Comparison of ENCODE assay signal across 7 cellular contexts in the genomic region with DNA sequence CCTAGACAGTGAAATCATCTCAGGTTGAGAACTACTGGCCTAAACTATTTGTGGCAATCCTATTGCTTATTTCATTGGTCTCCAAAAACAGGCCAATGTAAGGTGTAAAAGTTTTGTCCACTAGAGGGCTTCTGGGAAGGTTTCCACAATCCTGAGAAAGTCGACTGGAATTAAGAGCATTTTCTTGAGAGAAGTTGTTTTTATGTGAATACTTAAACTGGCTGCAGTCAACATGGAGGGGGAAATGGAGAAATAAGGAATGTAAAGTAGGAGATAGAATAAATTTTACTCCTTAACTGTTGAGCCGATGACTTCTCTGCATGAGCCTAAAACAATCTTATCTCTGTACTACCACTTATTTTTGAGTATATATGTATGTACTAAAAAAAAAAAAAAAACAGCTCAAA. TPM values are rescaled to one million over a fixed set of nuclear protein-coding genes. Genes with fewer than 3 reads are reported as not detected.
DNase-seq lines count a peak whose midpoint lies in the region; ATAC-seq, FAIRE-seq and TF ChIP-seq lines count a peak whose summit lies in the region.

No MANE protein-coding gene starts in this region.

- H4K20me1 ChIP-seq in keratinocyte (ENCODE audit: control insufficient read depth, extremely low read depth, insufficient read depth, low read length) = no peaks in the 10 kb centered on the region

- H3K9me3 ChIP-seq in body of pancreas = no peaks in the 10 kb centered on the region
- no peaks in the 10 kb centered on the region for H3K9me3 ChIP-seq in keratinocyte (ENCODE audit: control insufficient read depth, low read depth, low read length)
- H3K9me3 ChIP-seq in tibial nerve = no peaks in the 10 kb centered on the region

- peak; percentile 65 for ATAC-seq in body of pancreas

- dilution Hi-C loops in keratinocyte (cut with MboI; ENCODE audit: extremely low pct_ligation_motif_present, low sequenced_read_pairs) = no loop called here

- H3K9ac ChIP-seq in keratinocyte (ENCODE audit: control insufficient read depth, extremely low read depth, insufficient read depth, low read length) = no peak overlapping the region

- no peak overlapping the region for H3K4me2 ChIP-seq in keratinocyte (ENCODE audit: control insufficient read depth, extremely low read depth, insufficient read depth, low read depth, low read length)

- no peaks in the 10 kb centered on the region for H3K27me3 ChIP-seq in body of pancreas
- H3K27me3 ChIP-seq in keratinocyte (ENCODE audit: control insufficient read depth, extremely low read depth, insufficient read depth, low read length) = no peaks in the 10 kb centered on the region
- no peaks in the 10 kb centered on the region for H3K27me3 ChIP-seq in tibial nerve

- H3K79me2 ChIP-seq in keratinocyte (ENCODE audit: control insufficient read depth, insufficient read depth, low read length) = no peaks in the 10 kb centered on the region

- intact Hi-C loops in body of pancreas (cut with DNase I) = loop anchor here (10.0 kb wide), 1 partner anchor 45 kb away; no protein-coding TSS in a partner anchor

- H2AFZ ChIP-seq in keratinocyte (ENCODE audit: control insufficient read depth, low read length) = no peak overlapping the region

- FAIRE-seq in keratinocyte (lab: Jason Lieb, UNC) = peak; percentile 81

- peak; percentile 76 for DNase-seq in EH (ENCODE audit: low read depth)
- no peak for DNase-seq in GM20000 (ENCODE audit: low spot score)
- peak; percentile 30 for DNase-seq in MV-4-11 (lab: John Stamatoyannopoulos, UW)
- DNase-seq in body of pancreas = peak in 1 of 4 donors; percentile 16
- no peak for DNase-seq in keratinocyte (ENCODE audit: low read depth, low spot score)
- DNase-seq in tibial nerve (ENCODE audit: low spot score in 2 of 2) = peak in 1 of 2 donors; percentile 36
- no peak for DNase-seq in stimulated activated naive CD4-positive, alpha-beta T cell treated with Interleukin-2 at 50 U/mL for 16 hours (lab: John Stamatoyannopoulos, UW)

- H3K36me3 ChIP-seq in body of pancreas (replicated peaks in 1 of 2; ENCODE audit: insufficient read depth in 1 of 2, low read depth in 2 of 2) (no peaks in the 10 kb centered on the region), keratinocyte (ENCODE audit: control insufficient read depth in 2 of 2, extremely low read depth in 1 of 2, insufficient read depth in 2 of 2, low read length in 2 of 2) (no peaks in the 10 kb centered on the region), tibial nerve (no peaks in the 10 kb centered on the region)

- 15 to 16% methylated on average over 2 of the region's 2 CpGs for WGBS in body of pancreas, 2 donors
- WGBS in tibial nerve, 2 donors = 40 to 43% methylated on average over 2 of the region's 2 CpGs

- H3K27ac ChIP-seq in body of pancreas (no peak overlapping the region), keratinocyte (ENCODE audit: control insufficient read depth, insufficient read depth, low read length) (no peak overlapping the region), tibial nerve (no peak overlapping the region)

- H3K9me1 ChIP-seq in keratinocyte (ENCODE audit: control insufficient read depth, extremely low read depth, insufficient read depth, low read length) = no peaks in the 10 kb centered on the region

- peaks cover 4% of the 10 kb centered on the region for H3K4me1 ChIP-seq in body of pancreas
- H3K4me1 ChIP-seq in keratinocyte (ENCODE audit: control insufficient read depth, extremely low read depth, insufficient read depth, low read length) = peaks cover 11% of the 10 kb centered on the region
- no peaks in the 10 kb centered on the region for H3K4me1 ChIP-seq in tibial nerve

- H3K4me3 ChIP-seq in body of pancreas = no peak overlapping the region
- no peak overlapping the region for H3K4me3 ChIP-seq in keratinocyte (ENCODE audit: control insufficient read depth in 2 of 3, extremely low read depth in 1 of 3, insufficient read depth in 2 of 3, low read depth in 1 of 3, low read length in 3 of 3)
- H3K4me3 ChIP-seq in tibial nerve = no peak overlapping the region

- peak; percentile 37 for TF ChIP-seq CTCF in GM20000 (IDR thresholded peaks at IDR 0.05; ENCODE audit: extremely low read depth, missing control alignments)
- peak; percentile 46 to 67 (median 63) for TF ChIP-seq CTCF in body of pancreas (IDR thresholded peaks at IDR 0.05)
- TF ChIP-seq CTCF in keratinocyte (optimal IDR thresholded peaks at IDR 0.05 in 1 of 3, IDR thresholded peaks at IDR 0.05 in 1 of 3, conservative IDR thresholded peaks at IDR 0.05 in 1 of 3; ENCODE audit: extremely low read depth in 1 of 3, insufficient read depth in 2 of 3, low read length in 3 of 3) = peak; percentile 12 to 80 (median 67)
- peak; percentile 59 to 72 (median 64) for TF ChIP-seq CTCF in tibial nerve (IDR thresholded peaks at IDR 0.05)

- TF ChIP-seq POLR2A in body of pancreas (IDR thresholded peaks at IDR 0.05) (no peak), tibial nerve (IDR thresholded peaks at IDR 0.05) (no peak)

- no peak for TF ChIP-seq EP300 in tibial nerve (IDR thresholded peaks at IDR 0.05)

RNA-seq across cellular contexts. Expression of gene EIF4E, which starts 11.0 kb away (rescaled TPM):
- 10 to 100 TPM; 31.1 to 67.9 TPM for total RNA-seq in body of pancreas
- polyA plus RNA-seq in keratinocyte = 83.2 to 150 TPM (median 146 TPM) in 3 replicates
- 346 TPM for polyA plus RNA-seq in keratinocyte (2011; ENCODE audit: low read depth)
- polyA plus RNA-seq in keratinocyte (2011; cell fraction: cytosol; rRNA removed) = 115 and 148 TPM in 2 replicates
- 67.9 and 117 TPM in 2 replicates for polyA plus RNA-seq in keratinocyte (2011; cell fraction: nucleus; rRNA removed)
- polyA plus RNA-seq in keratinocyte (2012; ENCODE audit: low replicate concordance) = 94.8 and 130 TPM in 2 replicates
- 11.3 to 112 TPM (median 29.3 TPM) in 3 replicates for polyA minus RNA-seq in keratinocyte
- 75.6 TPM for polyA minus RNA-seq in keratinocyte (2011; cell fraction: cytosol; rRNA and poly(A)+ RNA removed)
- 37.8 and 68.3 TPM in 2 replicates for polyA minus RNA-seq in keratinocyte (2011; cell fraction: nucleus; rRNA and poly(A)+ RNA removed)
- 10 to 100 TPM; 49.6 to 73.0 (median 63.6) TPM for total RNA-seq in tibial nerve

RNA-seq across cellular contexts. Expression of gene METAP1, which starts 55.6 kb away (rescaled TPM):
- total RNA-seq in body of pancreas (10 to 100 TPM; 21.1 to 21.8 TPM), tibial nerve (10 to 100 TPM; 16.4 to 32.1 (median 20.0) TPM)
- polyA plus RNA-seq in keratinocyte = 43.9 to 89.4 TPM (median 88.8 TPM) in 3 replicates
- polyA plus RNA-seq in keratinocyte (2011; ENCODE audit: low read depth) = 210 TPM
- 50.3 and 90.5 TPM in 2 replicates for polyA plus RNA-seq in keratinocyte (2011; cell fraction: cytosol; rRNA removed)
- 72.3 and 90.4 TPM in 2 replicates for polyA plus RNA-seq in keratinocyte (2011; cell fraction: nucleus; rRNA removed)
- polyA plus RNA-seq in keratinocyte (2012; ENCODE audit: low replicate concordance) = 41.6 and 60.3 TPM in 2 replicates
- polyA minus RNA-seq in keratinocyte = 47.2 to 91.9 TPM (median 64.3 TPM) in 3 replicates
- 38.8 TPM for polyA minus RNA-seq in keratinocyte (2011; cell fraction: cytosol; rRNA and poly(A)+ RNA removed)
- polyA minus RNA-seq in keratinocyte (2011; cell fraction: nucleus; rRNA and poly(A)+ RNA removed) = 35.7 and 72.4 TPM in 2 replicates

Comparison
In these comparisons a context has a peak if more than half of its experiments do, and no peak if none do; other contexts are left out.
1. DNase-seq: peak in EH (single experiment) and MV-4-11 (single experiment); none in GM20000 (single experiment), keratinocyte (single experiment) and stimulated activated naive CD4-positive, alpha-beta T cell treated with Interleukin-2 at 50 U/mL for 16 hours (single experiment).
2. Peak in every context shown above with its lines, with median percentiles within 50 percentile points of each other: CTCF ChIP-seq.